ENCODE assay signal across 11 cellular contexts in genomic region chr6:63904844-63905243, GRCh38.
A peak's percentile ranks its signal among the peaks of the same experiment; 100 is the strongest.
DNase-seq lines count a peak whose midpoint lies in the region; ATAC-seq, FAIRE-seq and TF ChIP-seq lines count a peak whose summit lies in the region.
"Had no signal": no experiment of that assay in that cellular context is flagged by ENCODE, and none has a peak within 500 bp of the region (broad histone marks: within the 10 kb centered on the region; RNA-seq: fewer than 3 reads in every experiment).

No MANE protein-coding gene starts in this region.

- H3K4me1 ChIP-seq in GM12878 (ENCODE audit: control insufficient read depth, insufficient read depth, low read length): no peaks in the 10 kb centered on the region
- peaks cover 0 to 9% (median 2%) of the 10 kb centered on the region in 6 donors for H3K4me1 ChIP-seq in spleen
- H3K4me1 ChIP-seq in uterus: no peaks in the 10 kb centered on the region

- H3K27ac ChIP-seq in GM12878 (ENCODE audit: control insufficient read depth, insufficient read depth): no peak overlapping the region
- H3K27ac ChIP-seq in spleen: peak overlapping the region in 1 of 8 donors; percentile 14
- no peak overlapping the region for H3K27ac ChIP-seq in uterus

- no TSS peak for BruUV-seq in GM12878 (replicated peaks; lab: Mats Ljungman, UMichigan)

- H3K79me2 ChIP-seq in GM12878 (ENCODE audit: control insufficient read depth, insufficient read depth, low read length): no peaks in the 10 kb centered on the region

- H3K4me2 ChIP-seq in GM12878 (ENCODE audit: control insufficient read depth, insufficient read depth): no peak overlapping the region

- TF ChIP-seq RAD21 in GM12878 (IDR thresholded peaks at IDR 0.05; ENCODE audit: insufficient read depth, low read depth, low read length): no peak

- no peak for TF ChIP-seq POLR2A in GM12878 (IDR thresholded peaks at IDR 0.05; ENCODE audit: low read depth, low read length)
- no peak for TF ChIP-seq POLR2A in spleen (IDR thresholded peaks at IDR 0.05)
- no peak for TF ChIP-seq POLR2A in uterus (IDR thresholded peaks at IDR 0.05)

- H3K36me3 ChIP-seq in GM12878 (ENCODE audit: control insufficient read depth in 2 of 2, insufficient read depth in 2 of 2, low read length in 1 of 2): no peaks in the 10 kb centered on the region
- H3K36me3 ChIP-seq in spleen: no peaks in the 10 kb centered on the region
- H3K36me3 ChIP-seq in uterus: no peaks in the 10 kb centered on the region

- ATAC-seq in GM21390 (IDR thresholded peaks at IDR 0.05; ENCODE audit: unreplicated experiment) (peak; percentile 63), GM12878 (peak; percentile 66), GM21723 (IDR thresholded peaks at IDR 0.05; ENCODE audit: unreplicated experiment) (no peak)

- H4K20me1 ChIP-seq in GM12878 (ENCODE audit: control insufficient read depth, insufficient read depth): no peaks in the 10 kb centered on the region

- H3K27me3 ChIP-seq in GM12878 (replicated peaks in 1 of 2; ENCODE audit: control insufficient read depth in 2 of 2, insufficient read depth in 2 of 2, low read length in 1 of 2) (no peaks in the 10 kb centered on the region), spleen (replicated peaks in 1 of 7) (no peaks in the 10 kb centered on the region), uterus (no peaks in the 10 kb centered on the region)

- TF ChIP-seq CTCF in GM12878 (IDR thresholded peaks at IDR 0.05 in 2 of 3, conservative IDR thresholded peaks at IDR 0.05 in 1 of 3; ENCODE audit: control insufficient read depth in 2 of 3, extremely low read depth in 1 of 3, insufficient read depth in 1 of 3, low read depth in 3 of 3, low read length in 3 of 3): no peak
- TF ChIP-seq CTCF in spleen (IDR thresholded peaks at IDR 0.05 in 8 of 11, conservative IDR thresholded peaks at IDR 0.05 in 3 of 11): no peak
- TF ChIP-seq CTCF in uterus (IDR thresholded peaks at IDR 0.05): no peak

- no peak for FAIRE-seq in GM12878 (lab: Jason Lieb, UNC)
- FAIRE-seq: small intestine had no signal

- SMC1A ChIA-PET in GM12878 (lab: Charles Lee; ENCODE audit: uncharacterized antibody, unreplicated experiment): no interaction called here

- intact Hi-C loops in GM12878 (cut with micrococcal nuclease; ENCODE audit: unreplicated experiment): no loop called here
- intact Hi-C loops in spleen (cut with DNase I; ENCODE audit: low total_unique reads): no loop called here
- intact Hi-C loops in uterus (cut with DNase I; ENCODE audit: low total_unique reads): no loop called here

- in situ Hi-C loops in GM12878 (cut with MboI): no loop called here

- no peaks in the 10 kb centered on the region for H3K9me3 ChIP-seq in GM12878 (replicated peaks; ENCODE audit: control insufficient read depth, insufficient read depth, low read length)
- no peaks in the 10 kb centered on the region for H3K9me3 ChIP-seq in spleen
- no peaks in the 10 kb centered on the region for H3K9me3 ChIP-seq in uterus

- WGBS in GM12878 (ENCODE audit: insufficient coverage, insufficient replicate concordance, low lambda C conversion rate, missing lambda C conversion rate): 50% methylated on average over 3 of the region's 3 CpGs
- 24 to 36% (median 28%) methylated on average over 3 of the region's 3 CpGs for WGBS in spleen, 5 donors

- no peak for TF ChIP-seq EP300 in GM12878 (IDR thresholded peaks at IDR 0.05; ENCODE audit: borderline replicate concordance in 1 of 2, control insufficient read depth in 1 of 2, low read depth in 2 of 2, low read length in 2 of 2)

- H3K4me3 ChIP-seq in GM12878: no peak overlapping the region
- H3K4me3 ChIP-seq in spleen: no peak overlapping the region
- H3K4me3 ChIP-seq in uterus: no peak overlapping the region

- no peak overlapping the region for H3K9ac ChIP-seq in GM12878 (ENCODE audit: control insufficient read depth, insufficient read depth, low read length)

- RAD21 ChIA-PET in GM12878 (lab: Charles Lee; ENCODE audit: unreplicated experiment): no interaction called here

- CTCF ChIA-PET in GM12878 (lab: Yijun Ruan, JAX): no interaction called here

- DNase-seq in LHCN-M2 (ENCODE audit: low read depth) (peak; percentile 42), GM12878 (ENCODE audit: low read depth, low spot score) (no peak), pulmonary artery endothelial cell (ENCODE audit: low read depth, low spot score) (peak; percentile 49), spleen (no peak), cerebellum (ENCODE audit: low spot score) (no peak), uterus (no peak)
- DNase-seq: activated T-cell treated with anti-CD3 and anti-CD28 coated beads, Interleukin-2, amount 50 U/mL, for 1 hour; NCI-H1436 treated with DMSO at 0.1 percent for 48 hours; small intestine had no signal

- POLR2A ChIA-PET in GM12878 (lab: Charles Lee): no interaction called here

- H2AFZ ChIP-seq in GM12878 (ENCODE audit: control insufficient read depth, low read depth, low read length): no peak overlapping the region

TF ChIP-seq in GM12878, 131 proteins besides CTCF, POLR2A, EP300 and RAD21 (continues in another document):
- TF ChIP-seq E4F1 (IDR thresholded peaks at IDR 0.05; ENCODE audit: borderline replicate concordance, partially characterized antibody): no peak
- TF ChIP-seq TCF3 (IDR thresholded peaks at IDR 0.05; ENCODE audit: borderline replicate concordance, insufficient read depth, low read depth, low read length): no peak
- no peak for TF ChIP-seq ASH2L (IDR thresholded peaks at IDR 0.05; ENCODE audit: borderline replicate concordance, low read depth)
- no peak for TF ChIP-seq CEBPZ (IDR thresholded peaks at IDR 0.05; ENCODE audit: low read depth, low read length)
- no peak for TF ChIP-seq NFYA (IDR thresholded peaks at IDR 0.05; ENCODE audit: borderline replicate concordance, low read depth, low read length)
- no peak for TF ChIP-seq IRF5 (IDR thresholded peaks at IDR 0.05; ENCODE audit: borderline replicate concordance)
- TF ChIP-seq MEF2A (IDR thresholded peaks at IDR 0.05; ENCODE audit: insufficient read depth, low read depth, low read length): no peak
- TF ChIP-seq MAX (IDR thresholded peaks at IDR 0.05; ENCODE audit: low read depth, low read length): no peak
- no peak for TF ChIP-seq JUNB (IDR thresholded peaks at IDR 0.05)
- no peak for TF ChIP-seq WRNIP1 (IDR thresholded peaks at IDR 0.05; ENCODE audit: borderline replicate concordance, low read depth, low read length)
- no peak for TF ChIP-seq KLF5 (IDR thresholded peaks at IDR 0.05; ENCODE audit: partially characterized antibody)
- TF ChIP-seq POLR2AphosphoS5 (IDR thresholded peaks at IDR 0.05; ENCODE audit: low read length): no peak

Comparison
In these comparisons a context has a peak if more than half of its experiments do, and no peak if none do; other contexts are left out.
1. DNase-seq: peak in LHCN-M2 (single experiment) and pulmonary artery endothelial cell (single experiment); none in GM12878 (single experiment), spleen (single experiment), cerebellum (single experiment) and uterus (0 of 2).